Comparison of ENCODE assay signal across 2 cellular contexts in genomic region chr9:137276757-137277328, GRCh38.
TF ChIP-seq lines count a peak whose summit lies in the region.

No MANE protein-coding gene starts in this region.

TF ChIP-seq in A549, 52 proteins besides CTCF, POLR2A, EP300 and RAD21 (continued from another document):
- TF ChIP-seq MAX (IDR thresholded peaks at IDR 0.05) (peak; percentile 84), MAZ (IDR thresholded peaks at IDR 0.05; ENCODE audit: borderline replicate concordance, low read depth, low read length) (no peak), POLR2AphosphoS2 (conservative IDR thresholded peaks at IDR 0.05; ENCODE audit: low read length) (no peak), USF2 (IDR thresholded peaks at IDR 0.05) (peak; percentile 48; the same call in 1 of the 2 replicates)

TF ChIP-seq in WTC11, 78 proteins besides CTCF, POLR2A, EP300 and RAD21:
- TF ChIP-seq PREB (CRISPR knock-in tag; IDR thresholded peaks at IDR 0.05; ENCODE audit: borderline replicate concordance), result no peak
- peak; percentile 47 for TF ChIP-seq MAX (CRISPR knock-in tag; IDR thresholded peaks at IDR 0.05)
- no peak for TF ChIP-seq ETV6 (CRISPR knock-in tag; IDR thresholded peaks at IDR 0.05)
- no peak for TF ChIP-seq SMAD3 (CRISPR knock-in tag; IDR thresholded peaks at IDR 0.05; ENCODE audit: borderline replicate concordance)
- TF ChIP-seq ZNF281 (CRISPR knock-in tag; IDR thresholded peaks at IDR 0.05), result no peak
- TF ChIP-seq ZNF425 (CRISPR knock-in tag; conservative IDR thresholded peaks at IDR 0.05), result no peak
- TF ChIP-seq FOXP4 (CRISPR knock-in tag; IDR thresholded peaks at IDR 0.05), result no peak
